ENCODE assay signal across 14 cellular contexts in genomic region chr13:111286162-111286561, GRCh38.
"Had no signal": no experiment of that assay in that cellular context is flagged by ENCODE, and none has a peak within 500 bp of the region (broad histone marks: within the 10 kb centered on the region; RNA-seq: fewer than 3 reads in every experiment).

No MANE protein-coding gene starts in this region.

- H3K4me1 Mint-ChIP-seq: activated CD4-positive, alpha-beta T cell treated with anti-CD3 and anti-CD28 coated beads for 36 hours had no signal

- DNase-seq: activated CD4-positive, alpha-beta T cell treated with anti-CD3 and anti-CD28 coated beads for 36 hours; activated CD8-positive, alpha-beta memory T cell treated with anti-CD3 and anti-CD28 coated beads, Interleukin-2, amount 50 U/mL, for 4 hours; activated CD8-positive, alpha-beta T cell treated with anti-CD3 and anti-CD28 coated beads for 36 hours; central memory CD4-positive, alpha-beta T cell; erythroblast; glutamatergic neuron; psoas muscle; sigmoid colon; stimulated activated CD4-positive, alpha-beta T cell treated with anti-CD3 and anti-CD28 coated beads, Interleukin-12 subunit alpha, Interleukin-12 subunit beta, amount 100 ng/mL, for 4 hours; stimulated activated naive CD4-positive, alpha-beta T cell treated with Interleukin-2 at 50 U/mL for 16 hours; T-helper 9 cell; upper lobe of left lung had no signal

- H3K27me3 ChIP-seq: sigmoid colon, upper lobe of left lung had no signal

- H3K27ac ChIP-seq: psoas muscle, sigmoid colon, upper lobe of left lung had no signal

- H3K27me3 Mint-ChIP-seq: activated CD4-positive, alpha-beta T cell treated with anti-CD3 and anti-CD28 coated beads for 36 hours; activated CD8-positive, alpha-beta T cell treated with anti-CD3 and anti-CD28 coated beads for 36 hours; dendritic cell treated with granulocyte-macrophage colony-stimulating factor and Interleukin-4, amounts not matched to agents 40 ng/mL and 50 ng/mL, for 4 days; natural killer cell treated with Interleukin-12 subunit alpha and Interleukin-12 subunit beta and Interleukin-15 and Interleukin-18, amount 100 ng/mL, for 72 hours had no signal

- H3K4me3 ChIP-seq: psoas muscle, sigmoid colon, upper lobe of left lung had no signal

- ATAC-seq: activated CD4-positive, alpha-beta T cell treated with anti-CD3 and anti-CD28 coated beads for 36 hours; activated CD8-positive, alpha-beta T cell treated with anti-CD3 and anti-CD28 coated beads for 36 hours; natural killer cell treated with Interleukin-12 subunit alpha and Interleukin-12 subunit beta and Interleukin-15 and Interleukin-18, amount 100 ng/mL, for 72 hours; psoas muscle had no signal

- H3K9me3 ChIP-seq: psoas muscle, sigmoid colon, upper lobe of left lung had no signal

- H3K27ac Mint-ChIP-seq: activated CD4-positive, alpha-beta T cell treated with anti-CD3 and anti-CD28 coated beads for 36 hours; activated CD8-positive, alpha-beta T cell treated with anti-CD3 and anti-CD28 coated beads for 36 hours; natural killer cell treated with Interleukin-12 subunit alpha and Interleukin-12 subunit beta and Interleukin-15 and Interleukin-18, amount 100 ng/mL, for 72 hours had no signal

- H3K9me3 Mint-ChIP-seq: activated CD8-positive, alpha-beta T cell treated with anti-CD3 and anti-CD28 coated beads for 36 hours; dendritic cell treated with granulocyte-macrophage colony-stimulating factor and Interleukin-4, amounts not matched to agents 40 ng/mL and 50 ng/mL, for 4 days; natural killer cell treated with Interleukin-12 subunit alpha and Interleukin-12 subunit beta and Interleukin-15 and Interleukin-18, amount 100 ng/mL, for 72 hours had no signal

- H3K4me3 Mint-ChIP-seq: activated CD4-positive, alpha-beta T cell treated with anti-CD3 and anti-CD28 coated beads for 36 hours; activated CD8-positive, alpha-beta T cell treated with anti-CD3 and anti-CD28 coated beads for 36 hours; dendritic cell treated with granulocyte-macrophage colony-stimulating factor and Interleukin-4, amounts not matched to agents 40 ng/mL and 50 ng/mL, for 4 days; natural killer cell treated with Interleukin-12 subunit alpha and Interleukin-12 subunit beta and Interleukin-15 and Interleukin-18, amount 100 ng/mL, for 72 hours had no signal
